24 cellular contexts compared by ENCODE assay signal in genomic region chr21:36347278-36347961, GRCh38. TPM values are rescaled to one million over a fixed set of nuclear protein-coding genes. Genes with fewer than 3 reads are reported as not detected.
DNase-seq lines count a peak whose midpoint lies in the region; ATAC-seq, FAIRE-seq and TF ChIP-seq lines count a peak whose summit lies in the region.
"Had no signal": no experiment of that assay in that cellular context is flagged by ENCODE, and none has a peak within 500 bp of the region (broad histone marks: within the 10 kb centered on the region; RNA-seq: fewer than 3 reads in every experiment).

No MANE protein-coding gene starts in this region.

- no peak for DNase-seq in CD4-positive, alpha-beta T cell
- DNase-seq in NCI-H774 (lab: John Stamatoyannopoulos, UW) (peak; percentile 29), fibroblast of mammary gland (ENCODE audit: low read depth) (peak; percentile 29), frontal cortex (ENCODE audit: low spot score in 2 of 2) (no peak), sciatic nerve (ENCODE audit: low spot score) (no peak)
- DNase-seq: activated CD4-positive, CD25-positive, alpha-beta regulatory T cell; activated naive CD4-positive, alpha-beta T cell treated with Interleukin-2 at 50 U/mL for 16 hours; DMS79 treated with DMSO at 0.1 percent for 48 hours; H9; Kasumi-1; kidney; mesendoderm; NCI-H1436 treated with DMSO at 0.1 percent for 48 hours; psoas muscle; stimulated activated naive B cell treated with anti-CD40 and anti-IgM and Interleukin-4, amounts not matched to agents 10 μg/mL and 1 μg/mL and 100 μg/mL, for 72 hours; tibial artery had no signal

- H3K4me3 ChIP-seq in ACC112 (ENCODE audit: low read depth, low read length) (no peak overlapping the region), fibroblast of mammary gland (ENCODE audit: control insufficient read depth, low read depth, low read length) (no peak overlapping the region)
- H3K4me3 ChIP-seq: BLaER1 treated with 17β-estradiol and CSF1 and Interleukin-3, amounts not matched to agents 10 nM and 100 nM; esophagus muscularis mucosa; hepatocyte; psoas muscle; tibial artery had no signal

- H3K27me3 Mint-ChIP-seq in CD4-positive, alpha-beta T cell, result no peaks in the 10 kb centered on the region
- H3K27me3 Mint-ChIP-seq: stimulated activated naive B cell treated with anti-CD40 and anti-IgM and Interleukin-4, amounts not matched to agents 10 μg/mL and 1 μg/mL and 100 μg/mL, for 72 hours had no signal

- intact Hi-C loops in CD4-positive, alpha-beta T cell (cut with DNase I, micrococcal nuclease), result no loop called here
- intact Hi-C loops in sciatic nerve (cut with DNase I), result no loop called here

- H3K27ac ChIP-seq in ACC112 (ENCODE audit: low read depth, low read length), result peak overlapping the region; percentile 55
- no peak overlapping the region for H3K27ac ChIP-seq in CD4-positive, alpha-beta T cell (ENCODE audit: low read depth, low read length)
- H3K27ac ChIP-seq: BLaER1 treated with 17β-estradiol and CSF1 and Interleukin-3, amounts not matched to agents 10 nM and 100 nM; esophagus muscularis mucosa; hepatocyte; psoas muscle; tibial artery had no signal

- peaks cover 79% of the 10 kb centered on the region for H3K36me3 Mint-ChIP-seq in CD4-positive, alpha-beta T cell (ENCODE audit: low read depth)

- POLR2A ChIA-PET in CD4-positive, alpha-beta T cell (lab: Charles Lee), result interaction anchor here (0.8 kb wide), 1 partner anchor 10 kb away, joined by 4 read pairs; no protein-coding TSS in a partner anchor

- peaks cover 19% of the 10 kb centered on the region; the same call in 1 of the 2 replicates for H3K36me3 ChIP-seq in ACC112 (ENCODE audit: insufficient read depth, low read length)

- peaks cover 26% of the 10 kb centered on the region for H3K4me1 ChIP-seq in ACC112 (ENCODE audit: control insufficient read depth, insufficient read depth, low read length, unreplicated experiment)
- H3K4me1 ChIP-seq: BLaER1 treated with 17β-estradiol and CSF1 and Interleukin-3, amounts not matched to agents 10 nM and 100 nM; esophagus muscularis mucosa; psoas muscle had no signal

- no peak for FAIRE-seq in frontal cortex (lab: Jason Lieb, UNC)
- FAIRE-seq: GM19239, kidney had no signal

- H2AFZ ChIP-seq in ACC112 (ENCODE audit: low read length, unreplicated experiment), result no peak overlapping the region
- H2AFZ ChIP-seq: hepatocyte had no signal

- no peak for TF ChIP-seq CTCF in CD4-positive, alpha-beta T cell (IDR thresholded peaks at IDR 0.05)
- no peak for TF ChIP-seq CTCF in fibroblast of mammary gland (conservative IDR thresholded peaks at IDR 0.05; ENCODE audit: control insufficient read depth, insufficient read depth, low read depth, low read length)

- no peaks in the 10 kb centered on the region for H3K79me2 ChIP-seq in ACC112 (ENCODE audit: control insufficient read depth, insufficient read depth, low read length, unreplicated experiment)

- peak overlapping the region; percentile 27 for H3K27ac Mint-ChIP-seq in CD4-positive, alpha-beta T cell
- H3K27ac Mint-ChIP-seq: H9; stimulated activated naive B cell treated with anti-CD40 and anti-IgM and Interleukin-4, amounts not matched to agents 10 μg/mL and 1 μg/mL and 100 μg/mL, for 72 hours; T-helper 1 cell treated with Interleukin-12 subunit alpha and Interleukin-12 subunit beta and Interleukin-4 antibody, amounts not matched to agents 30 μg/mL and 1 μg/mL, for 36 hours had no signal

- H3K27me3 ChIP-seq in ACC112 (ENCODE audit: insufficient read depth, low read length), result no peaks in the 10 kb centered on the region
- H3K27me3 ChIP-seq in CD4-positive, alpha-beta T cell (ENCODE audit: control insufficient read depth, insufficient read depth, low read length), result no peaks in the 10 kb centered on the region
- H3K27me3 ChIP-seq: BLaER1 treated with 17β-estradiol and CSF1 and Interleukin-3, amounts not matched to agents 10 nM and 100 nM; esophagus muscularis mucosa; hepatocyte; tibial artery had no signal

- no peaks in the 10 kb centered on the region for H3K9me3 ChIP-seq in CD4-positive, alpha-beta T cell (ENCODE audit: control insufficient read depth, low read length)
- H3K9me3 ChIP-seq: BLaER1 treated with 17β-estradiol and CSF1 and Interleukin-3, amounts not matched to agents 10 nM and 100 nM; esophagus muscularis mucosa; psoas muscle; tibial artery had no signal

- peaks cover 9% of the 10 kb centered on the region for H3K4me1 Mint-ChIP-seq in CD4-positive, alpha-beta T cell (ENCODE audit: low read depth)
- H3K4me1 Mint-ChIP-seq: H9 had no signal

- ATAC-seq in CD4-positive, alpha-beta T cell (ENCODE audit: poor library complexity), result no peak
- ATAC-seq in HG02610 (IDR thresholded peaks at IDR 0.05; ENCODE audit: unreplicated experiment) (no peak), sciatic nerve (no peak)
- ATAC-seq: psoas muscle; Right ventricle myocardium inferior; stimulated activated naive B cell treated with anti-CD40 and anti-IgM and Interleukin-4, amounts not matched to agents 10 μg/mL and 1 μg/mL and 100 μg/mL, for 72 hours had no signal

- no peak overlapping the region for H3K4me3 Mint-ChIP-seq in CD4-positive, alpha-beta T cell
- H3K4me3 Mint-ChIP-seq: H9; stimulated activated naive B cell treated with anti-CD40 and anti-IgM and Interleukin-4, amounts not matched to agents 10 μg/mL and 1 μg/mL and 100 μg/mL, for 72 hours; T-helper 1 cell treated with Interleukin-12 subunit alpha and Interleukin-12 subunit beta and Interleukin-4 antibody, amounts not matched to agents 30 μg/mL and 1 μg/mL, for 36 hours had no signal

- H3K9me3 Mint-ChIP-seq in CD4-positive, alpha-beta T cell, result no peaks in the 10 kb centered on the region
- H3K9me3 Mint-ChIP-seq: H9; stimulated activated naive B cell treated with anti-CD40 and anti-IgM and Interleukin-4, amounts not matched to agents 10 μg/mL and 1 μg/mL and 100 μg/mL, for 72 hours; T-helper 1 cell treated with Interleukin-12 subunit alpha and Interleukin-12 subunit beta and Interleukin-4 antibody, amounts not matched to agents 30 μg/mL and 1 μg/mL, for 36 hours had no signal

- CTCF ChIA-PET in CD4-positive, alpha-beta T cell (lab: Charles Lee), result interaction anchor here (0.6 kb wide), 1 partner anchor 206 kb away, joined by 3 read pairs; no protein-coding TSS in a partner anchor

RNA-seq across cellular contexts. Expression of gene MORC3, which starts 27.4 kb away (rescaled TPM):
- 10 to 100 TPM; 70.2 to 71.0 TPM for total RNA-seq in CD4-positive, alpha-beta T cell
- total RNA-seq in frontal cortex (135 TPM), sciatic nerve (58.8 TPM)

RNA-seq across cellular contexts. Expression of gene CHAF1B, which starts 37.8 kb away (rescaled TPM):
- 1 to 10 TPM; 4.5 to 4.8 TPM for total RNA-seq in CD4-positive, alpha-beta T cell
- 1.6 TPM for total RNA-seq in frontal cortex
- 2.5 TPM for total RNA-seq in sciatic nerve

Comparison
In these comparisons a context has a peak if more than half of its experiments do, and no peak if none do; other contexts are left out.
1. DNase-seq: peak in NCI-H774 (single experiment) and fibroblast of mammary gland (single experiment); none in CD4-positive, alpha-beta T cell (0 of 10), frontal cortex (0 of 2) and sciatic nerve (single experiment).